ENCODE assay signal across 4 cellular contexts in the genomic region with DNA sequence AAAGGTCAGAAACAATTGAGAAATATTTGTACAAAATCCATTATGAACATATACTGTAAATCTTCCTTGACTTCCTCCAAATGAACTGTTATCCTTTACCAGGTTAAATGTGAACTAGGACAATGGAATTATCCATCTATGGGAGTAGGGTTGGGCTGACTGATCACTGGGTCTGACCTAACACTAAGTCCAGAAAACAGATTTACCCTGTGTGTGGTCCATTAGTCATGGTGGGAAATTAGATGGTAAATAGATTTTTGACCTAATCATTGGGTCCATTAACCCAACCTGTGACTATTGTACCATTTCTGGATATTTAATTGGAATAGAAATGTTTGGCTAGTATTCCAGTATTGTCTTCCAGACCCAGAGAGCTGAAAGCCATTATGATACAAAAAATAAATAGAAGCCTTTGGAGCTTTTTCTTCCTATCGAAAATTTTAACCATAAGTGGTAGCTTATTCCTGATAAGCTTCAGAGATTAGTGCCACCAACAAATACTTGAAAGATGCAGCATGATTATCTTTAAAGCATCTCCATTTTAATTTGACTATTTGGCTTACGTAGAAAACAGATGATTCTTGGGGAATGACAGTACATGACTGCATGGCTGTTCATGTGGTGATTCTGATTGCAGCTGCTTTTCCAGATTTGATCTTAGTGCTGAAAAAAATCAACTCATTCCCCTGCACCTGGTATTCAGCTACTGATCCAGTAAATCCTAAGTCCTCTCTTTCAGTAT.
"Had no signal": no experiment of that assay in that cellular context is flagged by ENCODE, and none has a peak within 500 bp of the region (broad histone marks: within the 10 kb centered on the region; RNA-seq: fewer than 3 reads in every experiment).

No MANE protein-coding gene starts in this region.

- H2AFZ ChIP-seq: GM23338 had no signal

- H3K4me1 Mint-ChIP-seq: GM23338, H9 had no signal

- H3K4me2 ChIP-seq: GM23338 had no signal

- ATAC-seq: GM23338 had no signal

- H3K27ac Mint-ChIP-seq: GM23338, H9 had no signal

- H3K9me3 Mint-ChIP-seq: GM23338, H9 had no signal

- H3K4me3 Mint-ChIP-seq: GM23338, H9 had no signal

- H3K4me3 ChIP-seq: GM23338 had no signal

- DNase-seq: H9, HCEC 1CT, IMR-90 had no signal
